Comparison of ENCODE assay signal across 10 cellular contexts in genomic region chr1:58764294-58764978, GRCh38. TPM values are rescaled to one million over a fixed set of nuclear protein-coding genes. Genes with fewer than 3 reads are reported as not detected.
DNase-seq lines count a peak whose midpoint lies in the region; ATAC-seq, FAIRE-seq and TF ChIP-seq lines count a peak whose summit lies in the region.
"Had no signal": no experiment of that assay in that cellular context is flagged by ENCODE, and none has a peak within 500 bp of the region (broad histone marks: within the 10 kb centered on the region; RNA-seq: fewer than 3 reads in every experiment).

No MANE protein-coding gene starts in this region.

- ATAC-seq in SK-N-SH treated with all-trans-retinoic acid at 6 μM for 48 hours (peak; percentile 73), GM21717 (IDR thresholded peaks at IDR 0.05; ENCODE audit: unreplicated experiment) (no peak)
- no peak for ATAC-seq in natural killer cell treated with Interleukin-12 subunit alpha and Interleukin-12 subunit beta and Interleukin-15 and Interleukin-18, amount 100 ng/mL, for 72 hours

- H3K4me3 Mint-ChIP-seq in type B pancreatic cell, result no peak overlapping the region
- H3K4me3 Mint-ChIP-seq in natural killer cell treated with Interleukin-12 subunit alpha and Interleukin-12 subunit beta and Interleukin-15 and Interleukin-18, amount 100 ng/mL, for 72 hours, result no peak overlapping the region
- H3K4me3 Mint-ChIP-seq: naive B cell; T-helper 2 cell treated with Interferon-gamma antibody and Interleukin-4, amounts not matched to agents 5 μg/mL and 100 μg/mL, for 36 hours had no signal

- FAIRE-seq in H54 (lab: Jason Lieb, UNC), result peak; percentile 41

- no peak overlapping the region for H3K27ac Mint-ChIP-seq in type B pancreatic cell
- H3K27ac Mint-ChIP-seq in natural killer cell treated with Interleukin-12 subunit alpha and Interleukin-12 subunit beta and Interleukin-15 and Interleukin-18, amount 100 ng/mL, for 72 hours, result no peak overlapping the region
- H3K27ac Mint-ChIP-seq: naive B cell; T-helper 2 cell treated with Interferon-gamma antibody and Interleukin-4, amounts not matched to agents 5 μg/mL and 100 μg/mL, for 36 hours had no signal

- TF ChIP-seq CTCF in fibroblast of villous mesenchyme (IDR thresholded peaks at IDR 0.05; ENCODE audit: insufficient read depth, low read depth, low read length) (no peak), type B pancreatic cell (conservative IDR thresholded peaks at IDR 0.05) (no peak)

- H3K9me3 Mint-ChIP-seq in type B pancreatic cell, result no peaks in the 10 kb centered on the region
- no peaks in the 10 kb centered on the region for H3K9me3 Mint-ChIP-seq in natural killer cell treated with Interleukin-12 subunit alpha and Interleukin-12 subunit beta and Interleukin-15 and Interleukin-18, amount 100 ng/mL, for 72 hours
- H3K9me3 Mint-ChIP-seq: T-helper 2 cell treated with Interferon-gamma antibody and Interleukin-4, amounts not matched to agents 5 μg/mL and 100 μg/mL, for 36 hours had no signal

- H3K4me3 ChIP-seq in fibroblast of villous mesenchyme (ENCODE audit: low read depth, low read length), result no peak overlapping the region

- H3K36me3 Mint-ChIP-seq in type B pancreatic cell, result no peaks in the 10 kb centered on the region
- H3K36me3 Mint-ChIP-seq in natural killer cell treated with Interleukin-12 subunit alpha and Interleukin-12 subunit beta and Interleukin-15 and Interleukin-18, amount 100 ng/mL, for 72 hours, result no peaks in the 10 kb centered on the region

- no peak for TF ChIP-seq POLR2A in H54 (IDR thresholded peaks at IDR 0.05; ENCODE audit: low read depth, low read length)

- peaks cover 3% of the 10 kb centered on the region for H3K27me3 Mint-ChIP-seq in type B pancreatic cell
- no peaks in the 10 kb centered on the region for H3K27me3 Mint-ChIP-seq in natural killer cell treated with Interleukin-12 subunit alpha and Interleukin-12 subunit beta and Interleukin-15 and Interleukin-18, amount 100 ng/mL, for 72 hours

- H3K4me1 Mint-ChIP-seq in type B pancreatic cell (ENCODE audit: unreplicated experiment), result peaks cover 19% of the 10 kb centered on the region
- H3K4me1 Mint-ChIP-seq in natural killer cell treated with Interleukin-12 subunit alpha and Interleukin-12 subunit beta and Interleukin-15 and Interleukin-18, amount 100 ng/mL, for 72 hours (ENCODE audit: low read depth in 2 of 2), result peaks cover 0 to 8% of the 10 kb centered on the region in 2 donors
- H3K4me1 Mint-ChIP-seq: naive B cell had no signal

- DNase-seq in H54 (ENCODE audit: insufficient read length, low spot score) (no peak), fibroblast of villous mesenchyme (ENCODE audit: low read depth) (peak; percentile 68), stromal cell of bone marrow (ENCODE audit: low read depth) (peak; percentile 74), type B pancreatic cell (ENCODE audit: extremely low spot score, unreplicated experiment) (no peak)
- no peak for DNase-seq in natural killer cell treated with Interleukin-12 subunit alpha and Interleukin-12 subunit beta and Interleukin-15 and Interleukin-18, amount 100 ng/mL, for 72 hours (ENCODE audit: low spot score)
- DNase-seq: DMS153, naive B cell had no signal

TF ChIP-seq in SK-N-SH treated with all-trans-retinoic acid at 6 μM for 48 hours, 23 proteins besides CTCF, POLR2A, EP300 and RAD21:
- no peak for TF ChIP-seq ZC3H10 (CRISPR knock-in tag; IDR thresholded peaks at IDR 0.05)
- TF ChIP-seq GLIS3 (CRISPR knock-in tag; IDR thresholded peaks at IDR 0.05), result no peak
- no peak for TF ChIP-seq ZNF70 (CRISPR knock-in tag; IDR thresholded peaks at IDR 0.05)
- TF ChIP-seq ISL1 (CRISPR knock-in tag; IDR thresholded peaks at IDR 0.05), result peak; percentile 67
- peak; percentile 37; the same call in 1 of the 2 replicates for TF ChIP-seq TOX (CRISPR knock-in tag; IDR thresholded peaks at IDR 0.05; ENCODE audit: borderline replicate concordance)

RNA-seq across cellular contexts. Expression of gene JUN, which starts 19.4 kb away (rescaled TPM):
- total RNA-seq in fibroblast of villous mesenchyme (71.2 and 84.6 TPM in 2 replicates), type B pancreatic cell (ENCODE audit: low replicate concordance) (160 and 262 TPM in 2 replicates)
- total RNA-seq in natural killer cell treated with Interleukin-12 subunit alpha and Interleukin-12 subunit beta and Interleukin-15 and Interleukin-18, amount 100 ng/mL, for 72 hours, result 10 to 100 TPM; 62.2 to 90.1 TPM

Comparison
In these comparisons a context has a peak if more than half of its experiments do, and no peak if none do; other contexts are left out.
1. DNase-seq: peak in fibroblast of villous mesenchyme (single experiment) and stromal cell of bone marrow (single experiment); none in H54 (single experiment), type B pancreatic cell (single experiment) and natural killer cell treated with Interleukin-12 subunit alpha and Interleukin-12 subunit beta and Interleukin-15 and Interleukin-18, amount 100 ng/mL, for 72 hours (single experiment).